Comparison of ENCODE assay signal across 27 cellular contexts in genomic region chr9:85511746-85512145, GRCh38.
"Had no signal": no experiment of that assay in that cellular context is flagged by ENCODE, and none has a peak within 500 bp of the region (broad histone marks: within the 10 kb centered on the region; RNA-seq: fewer than 3 reads in every experiment).

No MANE protein-coding gene starts in this region.

- H3K4me3 Mint-ChIP-seq: activated CD4-positive, alpha-beta T cell treated with anti-CD3 and anti-CD28 coated beads, Interleukin-2, amount 10 ng/mL, durations not matched to agents 24 days and 14 days; activated CD8-positive, alpha-beta T cell treated with anti-CD3 and anti-CD28 coated beads, Interleukin-2, amount 10 ng/mL, durations not matched to agents 7 days and 5 days; activated T-cell treated with anti-CD3 and anti-CD28 coated beads, Interleukin-2, amount 50 U/mL, for 24 hours had no signal

- H3K4me1 ChIP-seq: adrenal gland, body of pancreas, breast epithelium had no signal

- H3K27ac ChIP-seq: body of pancreas, breast epithelium, WERI-Rb-1 had no signal

- H3K9me3 ChIP-seq: adrenal gland, body of pancreas, breast epithelium, MG63 had no signal

- H3K36me3 Mint-ChIP-seq: activated naive CD4-positive, alpha-beta T cell treated with anti-CD3 and anti-CD28 coated beads, Interleukin-2, amount 50 U/mL, for 72 hours had no signal

- H3K27me3 ChIP-seq: adrenal gland, body of pancreas, breast epithelium, MG63 had no signal

- DNase-seq: activated CD4-positive, alpha-beta T cell treated with anti-CD3 and anti-CD28 coated beads, Interleukin-2, amount 10 ng/mL, durations not matched to agents 24 days and 14 days; activated CD4-positive, alpha-beta T cell treated with anti-CD3 and anti-CD28 coated beads, Interleukin-2, amount 50 U/mL, for 4 hours; activated CD8-positive, alpha-beta T cell treated with anti-CD3 and anti-CD28 coated beads, Interleukin-2, amount 10 ng/mL, durations not matched to agents 7 days and 5 days; activated gamma-delta T cell; activated naive CD4-positive, alpha-beta T cell treated with Interleukin-2 at 50 U/mL for 16 hours; activated T-cell treated with anti-CD3 and anti-CD28 coated beads, Interleukin-2, amount 50 U/mL, for 24 hours; body of pancreas; Kasumi-1; KG1; NCI-H1048; NCI-H1105 treated with DMSO at 0.1 percent for 48 hours; NCI-H1436 treated with DMSO at 0.1 percent for 48 hours; NCI-H2029; NCI-H2171; NCI-H510A; NCI-H526; NCI-H748 treated with DMSO at 0.1 percent for 48 hours; NK-92 treated with Interleukin-12 subunit alpha and Interleukin-12 subunit beta, amount 100 ng/mL, for 24 hours; Right ventricle myocardium superior; SW 1271; T1000; WERI-Rb-1 had no signal

- H3K9me3 Mint-ChIP-seq: activated CD4-positive, alpha-beta T cell treated with anti-CD3 and anti-CD28 coated beads, Interleukin-2, amount 10 ng/mL, durations not matched to agents 24 days and 14 days; activated naive CD4-positive, alpha-beta T cell treated with anti-CD3 and anti-CD28 coated beads, Interleukin-2, amount 50 U/mL, for 72 hours; activated T-cell treated with anti-CD3 and anti-CD28 coated beads, Interleukin-2, amount 50 U/mL, for 24 hours; activated T-helper 2 cell treated with anti-CD3 and anti-CD28 coated beads, Interferon-gamma antibody, Interleukin-2, Interleukin-4, amounts not matched to agents 10 μg/mL and 5 μg/mL and 100 μg/mL, durations not matched to agents 14 hours and 24 hours and 36 hours had no signal

- H3K36me3 ChIP-seq: adrenal gland, breast epithelium, MG63, WERI-Rb-1 had no signal

- H3K4me3 ChIP-seq: adrenal gland, body of pancreas, breast epithelium, MG63 had no signal

- H3K4me1 Mint-ChIP-seq: activated CD4-positive, alpha-beta T cell treated with anti-CD3 and anti-CD28 coated beads, Interleukin-2, amount 10 ng/mL, durations not matched to agents 24 days and 14 days had no signal

- H3K27ac Mint-ChIP-seq: activated CD4-positive, alpha-beta T cell treated with anti-CD3 and anti-CD28 coated beads, Interleukin-2, amount 10 ng/mL, durations not matched to agents 24 days and 14 days; activated CD8-positive, alpha-beta T cell treated with anti-CD3 and anti-CD28 coated beads, Interleukin-2, amount 10 ng/mL, durations not matched to agents 7 days and 5 days; activated naive CD4-positive, alpha-beta T cell treated with anti-CD3 and anti-CD28 coated beads, Interleukin-2, amount 50 U/mL, for 72 hours; activated T-cell treated with anti-CD3 and anti-CD28 coated beads, Interleukin-2, amount 50 U/mL, for 24 hours; activated T-helper 2 cell treated with anti-CD3 and anti-CD28 coated beads, Interferon-gamma antibody, Interleukin-2, Interleukin-4, amounts not matched to agents 10 μg/mL and 5 μg/mL and 100 μg/mL, durations not matched to agents 14 hours and 24 hours and 36 hours had no signal

- ATAC-seq: activated CD8-positive, alpha-beta T cell treated with anti-CD3 and anti-CD28 coated beads, Interleukin-2, amount 10 ng/mL, durations not matched to agents 7 days and 5 days; activated naive CD4-positive, alpha-beta T cell treated with anti-CD3 and anti-CD28 coated beads, Interleukin-2, amount 50 U/mL, for 72 hours; body of pancreas had no signal
